ENCODE assay signal across 7 cellular contexts in genomic region chr3:156978471-156978961, GRCh38.
A peak's percentile ranks its signal among the peaks of the same experiment; 100 is the strongest.
DNase-seq lines count a peak whose midpoint lies in the region; ATAC-seq and TF ChIP-seq lines count a peak whose summit lies in the region.

No MANE protein-coding gene starts in this region.

- peaks cover 51% of the 10 kb centered on the region for H3K4me1 Mint-ChIP-seq in activated B cell treated with CpG ODN at 0.5 μM for 24 hours
- peaks cover 25 to 45% of the 10 kb centered on the region in 2 donors for H3K4me1 Mint-ChIP-seq in stimulated activated naive B cell treated with anti-CD40 and anti-IgM and Interleukin-4, amounts not matched to agents 10 μg/mL and 1 μg/mL and 100 μg/mL, for 72 hours
- H3K4me1 Mint-ChIP-seq in mesothelial cell of epicardium, result peaks cover 9% of the 10 kb centered on the region

- POLR2A ChIA-PET in activated B cell treated with CpG ODN at 0.5 μM for 24 hours (lab: Charles Lee), result interaction anchor here (0.9 to 2.3 kb wide), 7 partner anchors 110 to 495 kb away, joined by 3 to 14 read pairs (median 5); partner anchors contain the start of genes LEKR1 and TIPARP

- TF ChIP-seq CTCF in activated B cell treated with CpG ODN at 0.5 μM for 24 hours (IDR thresholded peaks at IDR 0.05), result no peak
- no peak for TF ChIP-seq CTCF in mesothelial cell of epicardium (IDR thresholded peaks at IDR 0.05; ENCODE audit: unreplicated experiment)

- H3K4me3 Mint-ChIP-seq in activated B cell treated with CpG ODN at 0.5 μM for 24 hours (peak overlapping the region; percentile 61), mesothelial cell of epicardium (no peak overlapping the region)
- peak overlapping the region; percentile 42 to 69 for H3K4me3 Mint-ChIP-seq in stimulated activated naive B cell treated with anti-CD40 and anti-IgM and Interleukin-4, amounts not matched to agents 10 μg/mL and 1 μg/mL and 100 μg/mL, for 72 hours

- CTCF ChIA-PET in activated B cell treated with CpG ODN at 0.5 μM for 24 hours (lab: Charles Lee), result interaction anchor here (0.7 to 0.9 kb wide), 3 partner anchors 51 to 161 kb away, joined by 3 to 5 read pairs (median 3); no protein-coding TSS in a partner anchor

- H3K27ac Mint-ChIP-seq in activated B cell treated with CpG ODN at 0.5 μM for 24 hours, result peak overlapping the region; percentile 95
- peak overlapping the region; percentile 94 for H3K27ac Mint-ChIP-seq in stimulated activated naive B cell treated with anti-CD40 and anti-IgM and Interleukin-4, amounts not matched to agents 10 μg/mL and 1 μg/mL and 100 μg/mL, for 72 hours
- H3K27ac Mint-ChIP-seq in mesothelial cell of epicardium, result no peak overlapping the region

- H3K9me3 Mint-ChIP-seq in activated B cell treated with CpG ODN at 0.5 μM for 24 hours (no peaks in the 10 kb centered on the region), mesothelial cell of epicardium (no peaks in the 10 kb centered on the region)
- peaks cover 5 to 13% of the 10 kb centered on the region in 2 donors for H3K9me3 Mint-ChIP-seq in stimulated activated naive B cell treated with anti-CD40 and anti-IgM and Interleukin-4, amounts not matched to agents 10 μg/mL and 1 μg/mL and 100 μg/mL, for 72 hours

- H3K27me3 Mint-ChIP-seq in activated B cell treated with CpG ODN at 0.5 μM for 24 hours, result no peaks in the 10 kb centered on the region
- H3K27me3 Mint-ChIP-seq in stimulated activated naive B cell treated with anti-CD40 and anti-IgM and Interleukin-4, amounts not matched to agents 10 μg/mL and 1 μg/mL and 100 μg/mL, for 72 hours, result no peaks in the 10 kb centered on the region
- no peaks in the 10 kb centered on the region for H3K27me3 Mint-ChIP-seq in mesothelial cell of epicardium (ENCODE audit: low read depth)

- DNase-seq in activated B cell treated with CpG ODN at 0.5 μM for 24 hours (no peak), T-helper 9 cell (no peak), mesothelial cell of epicardium (ENCODE audit: low spot score in 2 of 2, unreplicated experiment in 2 of 2) (no peak)
- DNase-seq in stimulated activated naive B cell treated with anti-CD40 and anti-IgM and Interleukin-4, amounts not matched to agents 10 μg/mL and 1 μg/mL and 100 μg/mL, for 72 hours, result peak; percentile 31
- DNase-seq in stimulated activated CD4-positive, alpha-beta T cell treated with anti-CD3 and anti-CD28 coated beads, Interleukin-4, amount 100 ng/mL, for 1 hour, result no peak

- peak; percentile 93 for ATAC-seq in GM19328 (IDR thresholded peaks at IDR 0.05; ENCODE audit: unreplicated experiment)
- ATAC-seq in HG03095 (IDR thresholded peaks at IDR 0.05; ENCODE audit: unreplicated experiment), result peak; percentile 96
- ATAC-seq in activated B cell treated with CpG ODN at 0.5 μM for 24 hours (ENCODE audit: low read depth), result peak; percentile 90
- peak; percentile 96 to 97 for ATAC-seq in stimulated activated naive B cell treated with anti-CD40 and anti-IgM and Interleukin-4, amounts not matched to agents 10 μg/mL and 1 μg/mL and 100 μg/mL, for 72 hours (replicated peaks)

- intact Hi-C loops in activated B cell treated with CpG ODN at 0.5 μM for 24 hours (cut with micrococcal nuclease), result loop anchor here (1.0 to 5.0 kb wide), 10 partner anchors 51 to 1124 kb away; partner anchors contain the start of genes CCNL1, SLC33A1, SSR3 and TIPARP

- no peaks in the 10 kb centered on the region for H3K36me3 Mint-ChIP-seq in activated B cell treated with CpG ODN at 0.5 μM for 24 hours (ENCODE audit: low read depth)
- H3K36me3 Mint-ChIP-seq in stimulated activated naive B cell treated with anti-CD40 and anti-IgM and Interleukin-4, amounts not matched to agents 10 μg/mL and 1 μg/mL and 100 μg/mL, for 72 hours, result peaks cover 0 to 5% of the 10 kb centered on the region in 2 donors
- H3K36me3 Mint-ChIP-seq in mesothelial cell of epicardium, result no peaks in the 10 kb centered on the region
